2 cellular contexts compared by ENCODE assay signal in the genomic region with DNA sequence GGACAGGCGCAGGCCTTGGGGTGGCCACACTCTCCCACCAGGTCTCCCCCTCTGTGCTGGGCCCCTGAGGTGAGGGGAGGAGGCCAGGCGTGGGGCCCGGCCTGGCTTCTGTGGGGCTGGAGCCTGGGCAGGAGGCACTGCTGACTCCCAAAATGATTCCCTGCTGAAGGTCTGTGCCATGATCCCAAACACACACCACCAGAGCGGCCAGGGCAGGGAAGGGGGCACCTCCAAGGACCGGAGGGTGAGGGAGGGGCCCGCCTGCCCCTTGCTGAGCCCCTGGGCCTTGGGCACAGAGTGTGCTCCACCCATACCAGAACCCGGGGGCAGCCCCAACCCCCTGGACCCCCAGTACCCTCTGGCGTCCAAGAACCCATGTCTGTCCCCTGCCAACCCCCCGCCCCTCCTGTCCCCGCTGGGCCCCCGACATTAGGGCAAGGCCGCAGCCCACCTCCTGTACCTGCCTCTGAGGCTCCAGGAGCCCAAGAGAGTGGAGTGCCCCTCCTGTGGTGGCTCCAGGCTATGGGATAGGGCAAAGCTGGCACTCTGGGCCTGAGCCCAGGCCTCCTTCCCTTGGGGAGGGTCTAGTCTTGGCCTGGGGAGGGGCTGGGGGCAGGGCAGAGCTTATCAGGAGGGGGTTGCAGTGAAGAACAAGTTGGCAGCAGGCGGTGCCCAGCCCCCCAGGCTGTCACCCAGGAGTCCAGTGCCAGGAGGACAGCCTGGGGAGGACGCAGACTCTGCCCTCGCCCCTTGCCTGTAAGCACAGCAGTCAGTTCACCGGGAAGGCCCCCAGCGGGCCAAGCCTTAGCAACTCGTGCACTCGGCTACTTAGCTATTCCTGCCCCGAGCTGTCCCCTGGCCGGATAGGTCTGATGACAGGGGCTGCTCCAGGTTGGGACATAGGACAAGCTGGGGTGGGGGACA.
TF ChIP-seq lines count a peak whose summit lies in the region.

No MANE protein-coding gene starts in this region.

TF ChIP-seq in liver, 16 proteins besides CTCF, POLR2A, EP300 and RAD21:
- TF ChIP-seq YY1 (IDR thresholded peaks at IDR 0.05) (no peak), RXRA (IDR thresholded peaks at IDR 0.05) (no peak), NR2F2 (IDR thresholded peaks at IDR 0.05) (no peak), HNF4G (IDR thresholded peaks at IDR 0.05) (no peak), GABPA (IDR thresholded peaks at IDR 0.05 in 1 of 2, conservative IDR thresholded peaks at IDR 0.05 in 1 of 2) (no peak), HNF4A (conservative IDR thresholded peaks at IDR 0.05) (no peak), JUND (IDR thresholded peaks at IDR 0.05) (no peak), FOXA2 (IDR thresholded peaks at IDR 0.05) (no peak)
- TF ChIP-seq, protein P1, sequence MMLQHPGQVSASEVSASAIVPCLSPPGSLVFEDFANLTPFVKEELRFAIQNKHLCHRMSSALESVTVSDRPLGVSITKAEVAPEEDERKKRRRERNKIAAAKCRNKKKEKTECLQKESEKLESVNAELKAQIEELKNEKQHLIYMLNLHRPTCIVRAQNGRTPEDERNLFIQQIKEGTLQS (IDR thresholded peaks at IDR 0.05), result no peak

TF ChIP-seq in HepG2, 621 proteins besides CTCF, POLR2A, EP300 and RAD21:
- TF ChIP-seq SRSF1 (optimal IDR thresholded peaks at IDR 0.05; ENCODE audit: low read depth, low read length), result no peak
- TF ChIP-seq MXD4 (CRISPR knock-in tag; IDR thresholded peaks at IDR 0.05), result no peak
- TF ChIP-seq, protein P2, sequence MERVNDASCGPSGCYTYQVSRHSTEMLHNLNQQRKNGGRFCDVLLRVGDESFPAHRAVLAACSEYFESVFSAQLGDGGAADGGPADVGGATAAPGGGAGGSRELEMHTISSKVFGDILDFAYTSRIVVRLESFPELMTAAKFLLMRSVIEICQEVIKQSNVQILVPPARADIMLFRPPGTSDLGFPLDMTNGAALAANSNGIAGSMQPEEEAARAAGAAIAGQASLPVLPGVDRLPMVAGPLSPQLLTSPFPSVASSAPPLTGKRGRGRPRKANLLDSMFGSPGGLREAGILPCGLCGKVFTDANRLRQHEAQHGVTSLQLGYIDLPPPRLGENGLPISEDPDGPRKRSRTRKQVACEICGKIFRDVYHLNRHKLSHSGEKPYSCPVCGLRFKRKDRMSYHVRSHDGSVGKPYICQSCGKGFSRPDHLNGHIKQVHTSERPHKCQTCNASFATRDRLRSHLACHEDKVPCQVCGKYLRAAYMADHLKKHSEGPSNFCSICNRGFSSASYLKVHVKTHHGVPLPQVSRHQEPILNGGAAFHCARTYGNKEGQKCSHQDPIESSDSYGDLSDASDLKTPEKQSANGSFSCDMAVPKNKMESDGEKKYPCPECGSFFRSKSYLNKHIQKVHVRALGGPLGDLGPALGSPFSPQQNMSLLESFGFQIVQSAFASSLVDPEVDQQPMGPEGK (CRISPR knock-in tag; IDR thresholded peaks at IDR 0.05), result no peak
- no peak for TF ChIP-seq BORCS8-MEF2B (CRISPR knock-in tag; IDR thresholded peaks at IDR 0.05)
- no peak for TF ChIP-seq SP4 (CRISPR knock-in tag; IDR thresholded peaks at IDR 0.05)
- TF ChIP-seq ZZZ3 (CRISPR knock-in tag; IDR thresholded peaks at IDR 0.05; ENCODE audit: borderline replicate concordance), result no peak
- no peak for TF ChIP-seq NRL (CRISPR knock-in tag; IDR thresholded peaks at IDR 0.05; ENCODE audit: borderline replicate concordance)
- TF ChIP-seq ZIK1 (CRISPR knock-in tag; IDR thresholded peaks at IDR 0.05; ENCODE audit: borderline replicate concordance, low read depth), result no peak
- no peak for TF ChIP-seq ZFP37 (CRISPR knock-in tag; IDR thresholded peaks at IDR 0.05; ENCODE audit: borderline replicate concordance)
- TF ChIP-seq, protein P3, sequence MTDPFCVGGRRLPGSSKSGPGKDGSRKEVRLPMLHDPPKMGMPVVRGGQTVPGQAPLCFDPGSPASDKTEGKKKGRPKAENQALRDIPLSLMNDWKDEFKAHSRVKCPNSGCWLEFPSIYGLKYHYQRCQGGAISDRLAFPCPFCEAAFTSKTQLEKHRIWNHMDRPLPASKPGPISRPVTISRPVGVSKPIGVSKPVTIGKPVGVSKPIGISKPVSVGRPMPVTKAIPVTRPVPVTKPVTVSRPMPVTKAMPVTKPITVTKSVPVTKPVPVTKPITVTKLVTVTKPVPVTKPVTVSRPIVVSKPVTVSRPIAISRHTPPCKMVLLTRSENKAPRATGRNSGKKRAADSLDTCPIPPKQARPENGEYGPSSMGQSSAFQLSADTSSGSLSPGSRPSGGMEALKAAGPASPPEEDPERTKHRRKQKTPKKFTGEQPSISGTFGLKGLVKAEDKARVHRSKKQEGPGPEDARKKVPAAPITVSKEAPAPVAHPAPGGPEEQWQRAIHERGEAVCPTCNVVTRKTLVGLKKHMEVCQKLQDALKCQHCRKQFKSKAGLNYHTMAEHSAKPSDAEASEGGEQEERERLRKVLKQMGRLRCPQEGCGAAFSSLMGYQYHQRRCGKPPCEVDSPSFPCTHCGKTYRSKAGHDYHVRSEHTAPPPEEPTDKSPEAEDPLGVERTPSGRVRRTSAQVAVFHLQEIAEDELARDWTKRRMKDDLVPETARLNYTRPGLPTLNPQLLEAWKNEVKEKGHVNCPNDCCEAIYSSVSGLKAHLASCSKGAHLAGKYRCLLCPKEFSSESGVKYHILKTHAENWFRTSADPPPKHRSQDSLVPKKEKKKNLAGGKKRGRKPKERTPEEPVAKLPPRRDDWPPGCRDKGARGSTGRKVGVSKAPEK (CRISPR knock-in tag; IDR thresholded peaks at IDR 0.05; ENCODE audit: borderline replicate concordance), result no peak
- TF ChIP-seq HCFC1 (IDR thresholded peaks at IDR 0.05; ENCODE audit: low read depth, low read length), result no peak
- TF ChIP-seq, protein P4, sequence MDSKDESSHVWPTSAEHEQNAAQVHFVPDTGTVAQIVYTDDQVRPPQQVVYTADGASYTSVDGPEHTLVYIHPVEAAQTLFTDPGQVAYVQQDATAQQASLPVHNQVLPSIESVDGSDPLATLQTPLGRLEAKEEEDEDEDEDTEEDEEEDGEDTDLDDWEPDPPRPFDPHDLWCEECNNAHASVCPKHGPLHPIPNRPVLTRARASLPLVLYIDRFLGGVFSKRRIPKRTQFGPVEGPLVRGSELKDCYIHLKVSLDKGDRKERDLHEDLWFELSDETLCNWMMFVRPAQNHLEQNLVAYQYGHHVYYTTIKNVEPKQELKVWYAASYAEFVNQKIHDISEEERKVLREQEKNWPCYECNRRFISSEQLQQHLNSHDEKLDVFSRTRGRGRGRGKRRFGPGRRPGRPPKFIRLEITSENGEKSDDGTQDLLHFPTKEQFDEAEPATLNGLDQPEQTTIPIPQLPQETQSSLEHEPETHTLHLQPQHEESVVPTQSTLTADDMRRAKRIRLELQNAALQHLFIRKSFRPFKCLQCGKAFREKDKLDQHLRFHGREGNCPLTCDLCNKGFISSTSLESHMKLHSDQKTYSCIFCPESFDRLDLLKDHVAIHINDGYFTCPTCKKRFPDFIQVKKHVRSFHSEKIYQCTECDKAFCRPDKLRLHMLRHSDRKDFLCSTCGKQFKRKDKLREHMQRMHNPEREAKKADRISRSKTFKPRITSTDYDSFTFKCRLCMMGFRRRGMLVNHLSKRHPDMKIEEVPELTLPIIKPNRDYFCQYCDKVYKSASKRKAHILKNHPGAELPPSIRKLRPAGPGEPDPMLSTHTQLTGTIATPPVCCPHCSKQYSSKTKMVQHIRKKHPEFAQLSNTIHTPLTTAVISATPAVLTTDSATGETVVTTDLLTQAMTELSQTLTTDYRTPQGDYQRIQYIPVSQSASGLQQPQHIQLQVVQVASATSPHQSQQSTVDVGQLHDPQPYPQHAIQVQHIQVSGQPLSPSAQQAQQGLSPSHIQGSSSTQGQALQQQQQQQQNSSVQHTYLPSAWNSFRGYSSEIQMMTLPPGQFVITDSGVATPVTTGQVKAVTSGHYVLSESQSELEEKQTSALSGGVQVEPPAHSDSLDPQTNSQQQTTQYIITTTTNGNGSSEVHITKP (CRISPR knock-in tag; IDR thresholded peaks at IDR 0.05; ENCODE audit: low read depth), result no peak
- no peak for TF ChIP-seq ASH2L (IDR thresholded peaks at IDR 0.05; ENCODE audit: insufficient read length, low read depth, low read length)
- no peak for TF ChIP-seq FLYWCH1 (CRISPR knock-in tag; IDR thresholded peaks at IDR 0.05)
- TF ChIP-seq SMARCC2 (IDR thresholded peaks at IDR 0.05), result no peak
